21 cellular contexts compared by ENCODE assay signal in genomic region chr2:68222287-68222686, GRCh38. TPM values are rescaled to one million over a fixed set of nuclear protein-coding genes. Genes with fewer than 3 reads are reported as not detected.
DNase-seq lines count a peak whose midpoint lies in the region; ATAC-seq lines count a peak whose summit lies in the region.
"Had no signal": no experiment of that assay in that cellular context is flagged by ENCODE, and none has a peak within 500 bp of the region (broad histone marks: within the 10 kb centered on the region; RNA-seq: fewer than 3 reads in every experiment).

No MANE protein-coding gene starts in this region.

- no peak for DNase-seq in activated naive CD4-positive, alpha-beta T cell treated with anti-CD3 and anti-CD28 coated beads for 36 hours
- peak; percentile 94 for DNase-seq in SK-N-DZ (ENCODE audit: low spot score)
- no peak for DNase-seq in immature natural killer cell
- no peak for DNase-seq in stimulated activated effector memory CD8-positive, alpha-beta T cell treated with anti-CD3 and anti-CD28 coated beads, Interleukin-12 subunit alpha, Interleukin-12 subunit beta, amount 100 ng/mL, for 72 hours (ENCODE audit: low spot score in 2 of 2)
- no peak for DNase-seq in activated CD4-positive, alpha-beta memory T cell treated with anti-CD3 and anti-CD28 coated beads, Interleukin-2, amount 10 ng/mL, durations not matched to agents 7 days and 5 days
- no peak for DNase-seq in SKM-1 (lab: John Stamatoyannopoulos, UW; ENCODE audit: unreplicated experiment)
- DNase-seq: activated CD4-positive, alpha-beta T cell treated with anti-CD3 and anti-CD28 coated beads, Interleukin-2, amount 10 ng/mL, durations not matched to agents 24 days and 14 days; activated naive CD4-positive, alpha-beta T cell treated with anti-CD3 and anti-CD28 coated beads, Interleukin-2, amount 50 U/mL, for 16 hours; activated T-cell treated with anti-CD3 and anti-CD28 coated beads for 4 hours; body of pancreas; dermis blood vessel endothelial cell; foreskin melanocyte; kidney glomerular epithelial cell; NCI-H1092 treated with DMSO at 0.1 percent for 48 hours; NCI-H526; OCI-M1; retina; SIG-M5; stimulated activated naive CD4-positive, alpha-beta T cell treated with Interleukin-2 at 50 U/mL for 16 hours had no signal

- H3K36me3 Mint-ChIP-seq in activated naive CD4-positive, alpha-beta T cell treated with anti-CD3 and anti-CD28 coated beads, Interleukin-2, amount 50 U/mL, for 24 hours, result peaks cover 10% of the 10 kb centered on the region
- H3K36me3 Mint-ChIP-seq in activated naive CD4-positive, alpha-beta T cell treated with anti-CD3 and anti-CD28 coated beads for 36 hours (ENCODE audit: low read depth), result peaks cover 8% of the 10 kb centered on the region
- no peaks in the 10 kb centered on the region for H3K36me3 Mint-ChIP-seq in immature natural killer cell
- no peaks in the 10 kb centered on the region for H3K36me3 Mint-ChIP-seq in stimulated activated effector memory CD8-positive, alpha-beta T cell treated with anti-CD3 and anti-CD28 coated beads, Interleukin-12 subunit alpha, Interleukin-12 subunit beta, amount 100 ng/mL, for 72 hours
- peaks cover 24% of the 10 kb centered on the region for H3K36me3 Mint-ChIP-seq in activated CD4-positive, alpha-beta memory T cell treated with anti-CD3 and anti-CD28 coated beads, Interleukin-2, amount 10 ng/mL, durations not matched to agents 7 days and 5 days (ENCODE audit: low read depth)

- H3K4me3 Mint-ChIP-seq in activated naive CD4-positive, alpha-beta T cell treated with anti-CD3 and anti-CD28 coated beads, Interleukin-2, amount 50 U/mL, for 24 hours, result no peak overlapping the region
- no peak overlapping the region for H3K4me3 Mint-ChIP-seq in activated naive CD4-positive, alpha-beta T cell treated with anti-CD3 and anti-CD28 coated beads for 36 hours
- peak overlapping the region in 2 of 5 donors; percentile 21 to 22 for H3K4me3 Mint-ChIP-seq in immature natural killer cell
- no peak overlapping the region for H3K4me3 Mint-ChIP-seq in stimulated activated effector memory CD8-positive, alpha-beta T cell treated with anti-CD3 and anti-CD28 coated beads, Interleukin-12 subunit alpha, Interleukin-12 subunit beta, amount 100 ng/mL, for 72 hours
- H3K4me3 Mint-ChIP-seq in activated CD4-positive, alpha-beta memory T cell treated with anti-CD3 and anti-CD28 coated beads, Interleukin-2, amount 10 ng/mL, durations not matched to agents 7 days and 5 days, result no peak overlapping the region
- H3K4me3 Mint-ChIP-seq: activated CD4-positive, alpha-beta T cell treated with anti-CD3 and anti-CD28 coated beads, Interleukin-2, amount 10 ng/mL, durations not matched to agents 24 days and 14 days had no signal

- POLR2A ChIA-PET in activated CD4-positive, alpha-beta memory T cell treated with anti-CD3 and anti-CD28 coated beads, Interleukin-2, amount 10 ng/mL, durations not matched to agents 7 days and 5 days (lab: Charles Lee), result interaction anchor here (1.4 kb wide), 1 partner anchor 31 kb away, joined by 4 read pairs; the partner anchor contains the start of gene PPP3R1

- no peaks in the 10 kb centered on the region for H3K27me3 Mint-ChIP-seq in activated naive CD4-positive, alpha-beta T cell treated with anti-CD3 and anti-CD28 coated beads, Interleukin-2, amount 50 U/mL, for 24 hours
- no peaks in the 10 kb centered on the region for H3K27me3 Mint-ChIP-seq in activated naive CD4-positive, alpha-beta T cell treated with anti-CD3 and anti-CD28 coated beads for 36 hours (ENCODE audit: low read depth)
- H3K27me3 Mint-ChIP-seq in immature natural killer cell (ENCODE audit: low read depth in 3 of 3), result no peaks in the 10 kb centered on the region
- no peaks in the 10 kb centered on the region for H3K27me3 Mint-ChIP-seq in activated CD4-positive, alpha-beta memory T cell treated with anti-CD3 and anti-CD28 coated beads, Interleukin-2, amount 10 ng/mL, durations not matched to agents 7 days and 5 days
- H3K27me3 Mint-ChIP-seq: activated CD4-positive, alpha-beta T cell treated with anti-CD3 and anti-CD28 coated beads, Interleukin-2, amount 10 ng/mL, durations not matched to agents 24 days and 14 days had no signal

- peaks cover 100% of the 10 kb centered on the region for H3K4me1 Mint-ChIP-seq in activated naive CD4-positive, alpha-beta T cell treated with anti-CD3 and anti-CD28 coated beads, Interleukin-2, amount 50 U/mL, for 24 hours
- peaks cover 83% of the 10 kb centered on the region for H3K4me1 Mint-ChIP-seq in activated naive CD4-positive, alpha-beta T cell treated with anti-CD3 and anti-CD28 coated beads for 36 hours (ENCODE audit: low read depth)
- peaks cover 90 to 100% of the 10 kb centered on the region in 2 donors for H3K4me1 Mint-ChIP-seq in immature natural killer cell
- peaks cover 80% of the 10 kb centered on the region for H3K4me1 Mint-ChIP-seq in stimulated activated effector memory CD8-positive, alpha-beta T cell treated with anti-CD3 and anti-CD28 coated beads, Interleukin-12 subunit alpha, Interleukin-12 subunit beta, amount 100 ng/mL, for 72 hours
- peaks cover 48% of the 10 kb centered on the region for H3K4me1 Mint-ChIP-seq in activated CD4-positive, alpha-beta memory T cell treated with anti-CD3 and anti-CD28 coated beads, Interleukin-2, amount 10 ng/mL, durations not matched to agents 7 days and 5 days

- ATAC-seq in stimulated activated effector memory CD8-positive, alpha-beta T cell treated with anti-CD3 and anti-CD28 coated beads, Interleukin-12 subunit alpha, Interleukin-12 subunit beta, amount 100 ng/mL, for 72 hours, result no peak
- no peak for ATAC-seq in HG02938 (IDR thresholded peaks at IDR 0.05; ENCODE audit: unreplicated experiment)
- ATAC-seq: body of pancreas had no signal

- peak overlapping the region; percentile 2 for H3K27ac Mint-ChIP-seq in activated naive CD4-positive, alpha-beta T cell treated with anti-CD3 and anti-CD28 coated beads, Interleukin-2, amount 50 U/mL, for 24 hours
- H3K27ac Mint-ChIP-seq in activated naive CD4-positive, alpha-beta T cell treated with anti-CD3 and anti-CD28 coated beads for 36 hours, result no peak overlapping the region
- peak overlapping the region; percentile 9 to 83 (median 54) for H3K27ac Mint-ChIP-seq in immature natural killer cell
- H3K27ac Mint-ChIP-seq in stimulated activated effector memory CD8-positive, alpha-beta T cell treated with anti-CD3 and anti-CD28 coated beads, Interleukin-12 subunit alpha, Interleukin-12 subunit beta, amount 100 ng/mL, for 72 hours, result peak overlapping the region; percentile 21
- no peak overlapping the region for H3K27ac Mint-ChIP-seq in activated CD4-positive, alpha-beta memory T cell treated with anti-CD3 and anti-CD28 coated beads, Interleukin-2, amount 10 ng/mL, durations not matched to agents 7 days and 5 days
- H3K27ac Mint-ChIP-seq: activated CD4-positive, alpha-beta T cell treated with anti-CD3 and anti-CD28 coated beads, Interleukin-2, amount 10 ng/mL, durations not matched to agents 24 days and 14 days had no signal

- H3K9me3 Mint-ChIP-seq in activated naive CD4-positive, alpha-beta T cell treated with anti-CD3 and anti-CD28 coated beads, Interleukin-2, amount 50 U/mL, for 24 hours, result no peaks in the 10 kb centered on the region
- no peaks in the 10 kb centered on the region for H3K9me3 Mint-ChIP-seq in activated naive CD4-positive, alpha-beta T cell treated with anti-CD3 and anti-CD28 coated beads for 36 hours
- H3K9me3 Mint-ChIP-seq in immature natural killer cell, result no peaks in the 10 kb centered on the region
- H3K9me3 Mint-ChIP-seq in stimulated activated effector memory CD8-positive, alpha-beta T cell treated with anti-CD3 and anti-CD28 coated beads, Interleukin-12 subunit alpha, Interleukin-12 subunit beta, amount 100 ng/mL, for 72 hours, result no peaks in the 10 kb centered on the region
- no peaks in the 10 kb centered on the region for H3K9me3 Mint-ChIP-seq in activated CD4-positive, alpha-beta memory T cell treated with anti-CD3 and anti-CD28 coated beads, Interleukin-2, amount 10 ng/mL, durations not matched to agents 7 days and 5 days
- H3K9me3 Mint-ChIP-seq: activated CD4-positive, alpha-beta T cell treated with anti-CD3 and anti-CD28 coated beads, Interleukin-2, amount 10 ng/mL, durations not matched to agents 24 days and 14 days had no signal

- CTCF ChIA-PET in activated naive CD4-positive, alpha-beta T cell treated with anti-CD3 and anti-CD28 coated beads for 36 hours (lab: Charles Lee), result interaction anchor here (0.8 kb wide), 2 partner anchors 26 to 373 kb away, joined by 3 to 4 read pairs; no protein-coding TSS in a partner anchor
- CTCF ChIA-PET in activated CD4-positive, alpha-beta memory T cell treated with anti-CD3 and anti-CD28 coated beads, Interleukin-2, amount 10 ng/mL, durations not matched to agents 7 days and 5 days (lab: Charles Lee), result no interaction called here

- intact Hi-C loops in activated naive CD4-positive, alpha-beta T cell treated with anti-CD3 and anti-CD28 coated beads for 36 hours (cut with micrococcal nuclease), result no loop called here

RNA-seq across cellular contexts. Expression of gene PPP3R1, which starts 30.0 kb away (rescaled TPM):
- 10 to 100 TPM; 61.3 to 63.5 TPM for total RNA-seq in activated naive CD4-positive, alpha-beta T cell treated with anti-CD3 and anti-CD28 coated beads for 36 hours
- 33.6 and 36.2 TPM in 2 replicates for polyA plus RNA-seq in SK-N-DZ (2014; cell fraction: cytosol; rRNA removed)
- 15.1 and 16.9 TPM in 2 replicates for polyA plus RNA-seq in SK-N-DZ (2014; cell fraction: nucleus; rRNA removed)
- 1 to 10 TPM; 7.1 to 7.4 (median 7.1) TPM for polyA plus RNA-seq in immature natural killer cell
- total RNA-seq in activated CD4-positive, alpha-beta memory T cell treated with anti-CD3 and anti-CD28 coated beads, Interleukin-2, amount 10 ng/mL, durations not matched to agents 7 days and 5 days, result 10 to 100 TPM; 80.0 to 92.9 TPM

Comparison
In these comparisons a context has a peak if more than half of its experiments do, and no peak if none do; other contexts are left out.
1. H3K27ac Mint-ChIP-seq: peak in activated naive CD4-positive, alpha-beta T cell treated with anti-CD3 and anti-CD28 coated beads, Interleukin-2, amount 50 U/mL, for 24 hours (single experiment), immature natural killer cell (6 of 6) and stimulated activated effector memory CD8-positive, alpha-beta T cell treated with anti-CD3 and anti-CD28 coated beads, Interleukin-12 subunit alpha, Interleukin-12 subunit beta, amount 100 ng/mL, for 72 hours (single experiment); none in activated naive CD4-positive, alpha-beta T cell treated with anti-CD3 and anti-CD28 coated beads for 36 hours (single experiment) and activated CD4-positive, alpha-beta memory T cell treated with anti-CD3 and anti-CD28 coated beads, Interleukin-2, amount 10 ng/mL, durations not matched to agents 7 days and 5 days (single experiment).